In the genomic region with DNA sequence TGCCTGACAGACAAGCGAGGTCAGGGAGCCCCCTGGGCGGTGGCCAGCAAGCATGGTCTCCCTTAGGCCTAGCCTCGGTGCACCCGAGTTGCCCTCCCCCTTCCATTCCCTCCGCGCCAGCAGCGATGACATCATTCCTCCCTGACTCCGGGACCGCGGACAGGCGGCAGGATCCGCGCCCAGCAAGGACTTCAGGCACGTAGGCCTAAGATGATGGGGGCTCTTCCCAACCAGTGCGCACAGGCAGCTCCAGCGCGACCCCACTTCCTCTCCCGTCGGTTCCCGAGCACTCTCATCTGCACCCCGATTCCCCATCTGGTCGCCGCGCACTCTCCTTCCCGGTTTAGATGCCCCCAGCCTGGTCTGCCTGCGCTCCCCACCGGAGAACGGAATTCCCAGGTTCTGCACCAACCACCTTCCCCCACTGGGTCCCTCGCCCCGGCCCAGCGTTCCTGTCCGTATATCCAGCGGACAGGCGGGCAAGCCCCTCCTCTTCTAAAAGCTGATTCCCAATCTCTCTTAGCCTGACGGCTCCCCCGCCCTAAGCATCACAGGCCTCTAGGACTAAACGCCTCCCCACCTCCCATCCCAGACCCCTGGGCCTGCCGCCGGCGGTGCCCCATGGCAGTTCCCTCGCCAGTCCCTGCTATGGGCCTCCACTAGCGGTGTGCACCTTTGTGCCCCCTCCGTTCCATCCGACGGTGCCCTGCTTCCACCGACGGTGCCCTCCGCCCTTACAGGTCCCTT, we compare ENCODE assay signal across 9 cellular contexts. TPM values are rescaled to one million over a fixed set of nuclear protein-coding genes. Genes with fewer than 3 reads are reported as not detected.
A peak's percentile ranks its signal among the peaks of the same experiment; 100 is the strongest.
DNase-seq lines count a peak whose midpoint lies in the region; ATAC-seq, FAIRE-seq and TF ChIP-seq lines count a peak whose summit lies in the region.
"Had no signal": no experiment of that assay in that cellular context is flagged by ENCODE, and none has a peak within 500 bp of the region (broad histone marks: within the 10 kb centered on the region; RNA-seq: fewer than 3 reads in every experiment).

No MANE protein-coding gene starts in this region.

- H2BK20ac ChIP-seq in IMR-90 (ENCODE audit: low read depth, low read length): 0 out of 2 replicates have a peak overlapping the region, but pooled peaks have one; percentile 38
- no peak overlapping the region for H2BK20ac ChIP-seq in H1 (ENCODE audit: low read length)

- H3K79me1 ChIP-seq in IMR-90 (ENCODE audit: low read depth in 1 of 2, low read length in 2 of 2) (peaks cover 17 to 57% of the 10 kb centered on the region in 2 experiments; a peak in 3 of 4 replicates), H1 (ENCODE audit: low read depth, low read length) (no peaks in the 10 kb centered on the region; the same call in 1 of the 2 replicates)

- peak; percentile 63; the same call in 1 of the 2 replicates for TF ChIP-seq POLR2A in IMR-90 (IDR thresholded peaks at IDR 0.05; ENCODE audit: low read depth, low read length)
- TF ChIP-seq POLR2A in H1 (IDR thresholded peaks at IDR 0.05; ENCODE audit: control extremely low read depth in 1 of 2, low read depth in 2 of 2, low read length in 2 of 2): peak; percentile 13 to 67

- H3K4ac ChIP-seq in IMR-90 (ENCODE audit: low read depth, low read length) (peak overlapping the region; percentile 81), H1 (replicated peaks; ENCODE audit: insufficient read length, low read depth, low read length) (no peak overlapping the region)

- H2AK5ac ChIP-seq in IMR-90 (ENCODE audit: low read depth, low read length) (peak overlapping the region; percentile 88), H1 (ENCODE audit: low read depth, low read length) (no peak overlapping the region)

- CTCF ChIA-PET in IMR-90 (lab: Yijun Ruan, JAX) (no interaction called here), H1 (lab: Charles Lee; ENCODE audit: partially characterized antibody) (interaction anchor here (0.6 to 13.0 kb wide), 15 partner anchors 10 to 177 kb away, joined by 3 to 73 read pairs (median 3); no protein-coding TSS in a partner anchor)

- H4K8ac ChIP-seq in IMR-90 (ENCODE audit: low read depth in 2 of 2, low read length in 2 of 2) (peak overlapping the region; percentile 69 to 78), H1 (ENCODE audit: extremely low read depth, insufficient read depth, low read length) (peak overlapping the region; percentile 83; the same call in 1 of the 2 replicates)

- POLR2A ChIA-PET in IMR-90 (lab: Charles Lee; ENCODE audit: unreplicated experiment) (no interaction called here), H1 (lab: Charles Lee; ENCODE audit: partially characterized antibody) (interaction anchor here (0.9 to 2.3 kb wide), 6 partner anchors 9 to 135 kb away, joined by 3 to 6 read pairs (median 3); no protein-coding TSS in a partner anchor)

- H3K9me3 ChIP-seq in IMR-90 (ENCODE audit: control insufficient read depth, insufficient read depth, low read length) (no peaks in the 10 kb centered on the region), H1 (ENCODE audit: insufficient read depth in 2 of 2, low read depth in 1 of 2, low read length in 1 of 2) (no peaks in the 10 kb centered on the region), lower lobe of right lung (no peaks in the 10 kb centered on the region), stomach smooth muscle (ENCODE audit: control insufficient read depth in 2 of 2, low read length in 2 of 2) (no peaks in the 10 kb centered on the region)

- peak overlapping the region; percentile 82; the same call in 2 of the 3 replicates for H2BK15ac ChIP-seq in IMR-90 (ENCODE audit: low read depth, low read length)
- H2BK15ac ChIP-seq in H1 (ENCODE audit: low read length): no peak overlapping the region

- H3K27me3 ChIP-seq in IMR-90 (ENCODE audit: control insufficient read depth, insufficient read depth, low read length) (peaks cover 6% of the 10 kb centered on the region), H1 (replicated peaks in 1 of 4; ENCODE audit: control insufficient read depth in 3 of 4, extremely low read depth in 1 of 4, insufficient read depth in 3 of 4, low read length in 3 of 4) (peaks cover 0 to 12% (median 7%) of the 10 kb centered on the region in 4 experiments; a peak in 4 of 7 replicates), lower lobe of right lung (ENCODE audit: low read depth) (no peaks in the 10 kb centered on the region), stomach smooth muscle (ENCODE audit: control insufficient read depth in 1 of 2, insufficient read depth in 2 of 2, low read length in 2 of 2) (no peaks in the 10 kb centered on the region)

- peak overlapping the region; percentile 47 for H3K18ac ChIP-seq in IMR-90 (ENCODE audit: low read depth, low read length)
- peak overlapping the region; percentile 10 for H3K18ac ChIP-seq in H1 (ENCODE audit: extremely low read depth, low read length)

- H3K4me2 ChIP-seq in IMR-90 (ENCODE audit: low read depth, low read length) (peak overlapping the region; percentile 95), H1 (ENCODE audit: insufficient read depth in 1 of 2, low read depth in 2 of 2, low read length in 2 of 2) (peak overlapping the region; percentile 78 to 98)

- TF ChIP-seq EP300 in H1 (IDR thresholded peaks at IDR 0.05; ENCODE audit: borderline replicate concordance in 1 of 2, low read depth in 2 of 2, low read length in 2 of 2): no peak

- H3K9me1 ChIP-seq in IMR-90 (ENCODE audit: insufficient read depth, low read length): peaks cover 18% of the 10 kb centered on the region

- H3K27ac ChIP-seq in IMR-90 (ENCODE audit: insufficient read depth, low read length) (peak overlapping the region; percentile 84), VCaP (peak overlapping the region; percentile 84), H1 (ENCODE audit: low read depth, low read length) (no peak overlapping the region), lower lobe of right lung (peak overlapping the region; percentile 81), stomach smooth muscle (ENCODE audit: low read length) (peak overlapping the region; percentile 76)

- no peaks in the 10 kb centered on the region for H3K36me3 ChIP-seq in IMR-90 (ENCODE audit: control insufficient read depth, insufficient read depth, low read length)
- H3K36me3 ChIP-seq in H1 (ENCODE audit: control insufficient read depth in 2 of 4, insufficient read depth in 4 of 4, low read length in 3 of 4): no peaks in the 10 kb centered on the region
- H3K36me3 ChIP-seq in lower lobe of right lung: no peaks in the 10 kb centered on the region
- H3K36me3 ChIP-seq in stomach smooth muscle (ENCODE audit: control insufficient read depth in 2 of 2, insufficient read depth in 2 of 2, low read length in 2 of 2): no peaks in the 10 kb centered on the region

- H2BK120ac ChIP-seq in IMR-90 (ENCODE audit: low read depth, low read length): peak overlapping the region; percentile 53; the same call in 1 of the 2 replicates
- no peak overlapping the region for H2BK120ac ChIP-seq in H1 (replicated peaks; ENCODE audit: low read depth, low read length)

- H3K9ac ChIP-seq in IMR-90 (ENCODE audit: low read depth, low read length) (peak overlapping the region; percentile 94), H1 (replicated peaks in 1 of 4; ENCODE audit: extremely low read depth in 1 of 4, low read depth in 3 of 4, low read length in 3 of 4) (peak overlapping the region in 3 of 4 experiments; percentile 35 to 49 (median 42); a peak in 6 of 7 replicates), stomach smooth muscle (ENCODE audit: low read length in 2 of 2) (peak overlapping the region; percentile 73 to 86)

- H3K14ac ChIP-seq in IMR-90 (replicated peaks; ENCODE audit: low read depth, low read length) (peak overlapping the region; percentile 74), H1 (ENCODE audit: insufficient read length) (no peak overlapping the region)

- H4K20me1 ChIP-seq in IMR-90 (ENCODE audit: insufficient read depth, low read length) (peaks cover 45% of the 10 kb centered on the region), H1 (replicated peaks in 1 of 2; ENCODE audit: control insufficient read depth in 1 of 2, insufficient read depth in 2 of 2, low read length in 2 of 2) (peaks cover 1 to 2% of the 10 kb centered on the region in 2 experiments)

- H3K23me2 ChIP-seq in H1 (ENCODE audit: low read depth, low read length): peaks cover 17% of the 10 kb centered on the region

- TF ChIP-seq CTCF in IMR-90 (conservative IDR thresholded peaks at IDR 0.05; ENCODE audit: low read depth, low read length) (no peak), VCaP (conservative IDR thresholded peaks at IDR 0.05) (no peak), H1 (IDR thresholded peaks at IDR 0.05; ENCODE audit: control extremely low read depth in 1 of 3, insufficient read depth in 1 of 3, low read depth in 1 of 3, low read length in 3 of 3) (no peak), lower lobe of right lung (IDR thresholded peaks at IDR 0.05) (no peak)

- no peak for TF ChIP-seq RAD21 in IMR-90 (IDR thresholded peaks at IDR 0.05; ENCODE audit: low read length)
- no peak for TF ChIP-seq RAD21 in H1 (IDR thresholded peaks at IDR 0.05 in 1 of 2, conservative IDR thresholded peaks at IDR 0.05 in 1 of 2; ENCODE audit: low read depth in 2 of 2, low read length in 2 of 2)

- DNase-seq in COLO829 (ENCODE audit: low spot score): peak; percentile 53
- peak; percentile 77 for DNase-seq in IMR-90
- peak; percentile 21 to 76 for DNase-seq in H1 (ENCODE audit: low read depth in 1 of 2, low spot score in 2 of 2)
- DNase-seq in lower lobe of right lung: peak; percentile 68
- no peak for DNase-seq in NCI-H128 (lab: John Stamatoyannopoulos, UW; ENCODE audit: unreplicated experiment)

- H2BK12ac ChIP-seq in H1 (ENCODE audit: low read depth, low read length): peak overlapping the region; percentile 50; the same call in 1 of the 2 replicates

- H4K5ac ChIP-seq in IMR-90 (ENCODE audit: low read depth, low read length): peak overlapping the region; percentile 68
- no peak overlapping the region for H4K5ac ChIP-seq in H1 (ENCODE audit: insufficient read length, low read depth, low read length)

- H3K23ac ChIP-seq in IMR-90 (ENCODE audit: low read depth, low read length) (peak overlapping the region; percentile 88), H1 (ENCODE audit: insufficient read length) (no peak overlapping the region)

- H3K4me3 ChIP-seq in IMR-90 (ENCODE audit: insufficient read depth, low read depth, low read length) (peak overlapping the region; percentile 70), H1 (ENCODE audit: extremely low read depth in 1 of 4, insufficient read depth in 2 of 4, low read depth in 3 of 4, low read length in 4 of 4) (peak overlapping the region; percentile 52 to 87 (median 84)), lower lobe of right lung (peak overlapping the region; percentile 76), stomach smooth muscle (ENCODE audit: low read length in 2 of 2) (peak overlapping the region; percentile 65 to 90)

- H3K56ac ChIP-seq in IMR-90 (ENCODE audit: extremely low read depth, insufficient read depth, low read length): peak overlapping the region; percentile 37
- no peak overlapping the region for H3K56ac ChIP-seq in H1 (replicated peaks; ENCODE audit: insufficient read length, low read depth, low read length)

- no peak for FAIRE-seq in H1 (lab: Jason Lieb, UNC)
- FAIRE-seq: TTC549 had no signal

- no peaks in the 10 kb centered on the region for H3K79me2 ChIP-seq in H1 (ENCODE audit: control insufficient read depth in 1 of 2, insufficient read depth in 2 of 2, low read length in 2 of 2)

- intact Hi-C loops in IMR-90 (cut with micrococcal nuclease) (no loop called here), lower lobe of right lung (cut with DNase I) (no loop called here)

- H3K4me1 ChIP-seq in IMR-90 (ENCODE audit: control insufficient read depth, insufficient read depth, low read length) (peaks cover 5% of the 10 kb centered on the region), H1 (replicated peaks in 1 of 4; ENCODE audit: control insufficient read depth in 3 of 4, insufficient read depth in 4 of 4, low read length in 3 of 4) (peaks cover 0 to 12% (median 6%) of the 10 kb centered on the region in 4 experiments; a peak in 6 of 7 replicates), lower lobe of right lung (peaks cover 27% of the 10 kb centered on the region), stomach smooth muscle (ENCODE audit: control insufficient read depth, insufficient read depth, low read length) (peaks cover 29% of the 10 kb centered on the region)

- H2AFZ ChIP-seq in IMR-90 (replicated peaks; ENCODE audit: low read length, poor library complexity) (peak overlapping the region; percentile 94), H1 (ENCODE audit: low read length) (peak overlapping the region; percentile 87)

- BruUV-seq in IMR-90 (replicated peaks; lab: Mats Ljungman, UMichigan): no TSS peak

- H2AK9ac ChIP-seq in IMR-90 (replicated peaks; ENCODE audit: low read depth, low read length, poor library complexity): peak overlapping the region; percentile 78

- H4K91ac ChIP-seq in IMR-90 (ENCODE audit: insufficient read depth, low read depth, low read length) (peak overlapping the region; percentile 71; the same call in 1 of the 2 replicates), H1 (replicated peaks; ENCODE audit: insufficient read length, low read length) (no peak overlapping the region)

- ATAC-seq in IMR-90 (ENCODE audit: low read depth) (peak; percentile 47), lower lobe of right lung (peak; percentile 28 to 55), HG02885 (IDR thresholded peaks at IDR 0.05; ENCODE audit: poor library complexity, unreplicated experiment) (no peak)

- H2BK5ac ChIP-seq in IMR-90 (ENCODE audit: low read depth, low read length, poor library complexity, severe bottlenecking): peak overlapping the region; percentile 79
- H2BK5ac ChIP-seq in H1 (ENCODE audit: low read depth, low read length): no peak overlapping the region; the same call in 1 of the 2 replicates

- 1% methylated on average over 22 of the region's 48 CpGs; no CpG with 5 or more reads in 1 of the 2 experiments for WGBS in IMR-90 (ENCODE audit: extremely low coverage in 2 of 2, insufficient read length in 1 of 2), 2 experiments
- 2% methylated on average over 41 of the region's 48 CpGs; no CpG with 5 or more reads in 1 of the 2 experiments for WGBS in H1 (ENCODE audit: extremely low coverage in 1 of 2, insufficient coverage in 1 of 2, insufficient read length in 1 of 2, insufficient replicate concordance in 2 of 2, low coverage in 1 of 2, low lambda C conversion rate in 2 of 2, missing lambda C conversion rate in 1 of 2), 2 experiments

- in situ Hi-C loops in IMR-90 (cut with MboI; ENCODE audit: low sequenced_read_pairs): no loop called here

- dilution Hi-C loops in IMR-90 (cut with HindIII; ENCODE audit: low sequenced_read_pairs, unreplicated experiment): no loop called here

RNA-seq across cellular contexts. Expression of gene FAM219A, which starts 0.9 kb away (rescaled TPM):
- total RNA-seq in IMR-90 (2012; rRNA removed) (4.8 and 5.6 TPM in 2 replicates), lower lobe of right lung (24.5 TPM)
- polyA plus RNA-seq in IMR-90 (2012; rRNA removed) (20.1 and 20.8 TPM in 2 replicates), H1 (2011; rRNA removed) (7.7 and 8.8 TPM in 2 replicates)
- polyA plus RNA-seq in IMR-90 (2012; cell fraction: cytosol; rRNA removed): 11.2 and 15.7 TPM in 2 replicates
- polyA plus RNA-seq in IMR-90 (2012; cell fraction: nucleus; rRNA removed; ENCODE audit: low replicate concordance): 56.7 and 66.7 TPM in 2 replicates
- total RNA-seq in H1 (2021; fragmentation: NEBNext Ultra II Directional; extraction: Animal tissue kit (Norgen Biotek cat#: 25700)): 10.4 and 10.6 TPM in 2 replicates
- polyA plus RNA-seq in H1 (2011; cell fraction: cytosol; rRNA removed): 7.7 TPM
- 12.6 TPM for polyA plus RNA-seq in H1 (2011; cell fraction: nucleus; rRNA removed)
- polyA plus RNA-seq in H1 (2012, experiment 1 of 2): 8.5 to 12.2 TPM (median 10.2 TPM) in 4 replicates
- polyA plus RNA-seq in H1 (2012, experiment 2 of 2): 10.0 TPM
- 5.1 TPM for polyA plus RNA-seq in H1 (2013, experiment 1 of 2)
- 5.1 TPM for polyA plus RNA-seq in H1 (2013, experiment 2 of 2)
- polyA minus RNA-seq in H1 (2011; rRNA and poly(A)+ RNA removed): 5.2 and 7.2 TPM in 2 replicates
- polyA minus RNA-seq in H1 (2011; cell fraction: cytosol; rRNA and poly(A)+ RNA removed): 5.6 TPM
- polyA minus RNA-seq in H1 (2011; cell fraction: nucleus; rRNA and poly(A)+ RNA removed): 3.5 TPM

RNA-seq across cellular contexts. Expression of gene DNAI1, which starts 1.2 kb away (rescaled TPM):
- not detected in 2 replicates for total RNA-seq in IMR-90 (2012; rRNA removed)
- polyA plus RNA-seq in IMR-90 (2012; rRNA removed): not detected in 2 replicates
- polyA plus RNA-seq in IMR-90 (2012; cell fraction: cytosol; rRNA removed): not detected in 2 replicates
- 0.06 TPM in 1 of 2 replicates, not detected in the other for polyA plus RNA-seq in IMR-90 (2012; cell fraction: nucleus; rRNA removed; ENCODE audit: low replicate concordance)
- 0.37 and 1.1 TPM in 2 replicates for total RNA-seq in H1 (2021; fragmentation: NEBNext Ultra II Directional; extraction: Animal tissue kit (Norgen Biotek cat#: 25700))
- 0.35 and 0.54 TPM in 2 replicates for polyA plus RNA-seq in H1 (2011; rRNA removed)
- polyA plus RNA-seq in H1 (2011; cell fraction: cytosol; rRNA removed): 0.54 TPM
- 2.5 TPM for polyA plus RNA-seq in H1 (2011; cell fraction: nucleus; rRNA removed)
- 0.36 to 1.1 TPM (median 0.81 TPM) in 4 replicates for polyA plus RNA-seq in H1 (2012, experiment 1 of 2)
- not detected for polyA plus RNA-seq in H1 (2012, experiment 2 of 2)
- 0.24 TPM for polyA plus RNA-seq in H1 (2013, experiment 1 of 2)
- 0.13 TPM for polyA plus RNA-seq in H1 (2013, experiment 2 of 2)
- polyA minus RNA-seq in H1 (2011; rRNA and poly(A)+ RNA removed): 0.32 and 1.1 TPM in 2 replicates
- not detected for polyA minus RNA-seq in H1 (2011; cell fraction: cytosol; rRNA and poly(A)+ RNA removed)
- 1.00 TPM for polyA minus RNA-seq in H1 (2011; cell fraction: nucleus; rRNA and poly(A)+ RNA removed)
- total RNA-seq in lower lobe of right lung: 13.5 TPM

Comparison
In these comparisons a context has a peak if more than half of its experiments do, and no peak if none do; other contexts are left out.
1. H3K9ac ChIP-seq: peak in every context shown above with its lines; median percentile 94 in IMR-90; 80 in stomach smooth muscle; 42 in H1.